8 cellular contexts compared by ENCODE assay signal in the genomic region with DNA sequence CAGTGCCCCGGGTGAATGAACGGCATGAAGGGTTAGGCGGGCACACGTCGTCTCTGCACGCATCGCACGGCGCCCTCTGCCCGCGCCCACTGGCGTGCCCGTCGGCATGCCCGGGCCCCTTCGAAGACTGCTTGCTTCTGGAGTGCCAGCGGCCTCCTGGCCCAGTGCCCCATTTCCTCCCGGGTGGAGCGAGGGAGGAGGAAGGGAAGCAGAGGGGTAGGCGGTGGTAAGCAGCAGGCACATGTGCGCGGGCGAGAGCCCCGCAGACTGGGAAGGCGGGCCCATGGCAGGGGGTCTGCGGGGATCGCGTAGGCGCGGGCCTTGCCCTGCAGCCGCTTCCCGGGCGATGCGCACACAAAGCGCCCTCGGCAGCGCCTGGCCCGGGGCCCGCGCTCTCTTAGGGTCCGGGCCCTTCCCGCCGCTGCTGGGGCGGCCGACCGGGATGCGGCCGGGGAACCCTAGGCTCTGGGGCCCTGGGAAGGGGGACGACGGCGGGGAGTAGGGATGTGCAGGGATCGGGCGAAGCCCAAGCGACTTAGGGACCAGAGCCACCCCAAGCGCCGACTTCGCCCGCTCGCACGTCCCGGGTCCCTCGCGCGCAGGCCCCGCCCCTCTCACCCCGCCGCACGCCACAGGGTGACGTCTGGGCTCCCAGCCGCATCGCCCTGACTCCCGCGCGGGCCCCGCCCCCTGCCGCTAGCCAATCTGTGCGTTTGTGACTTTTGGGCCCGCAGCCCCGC. TPM values are rescaled to one million over a fixed set of nuclear protein-coding genes. Genes with fewer than 3 reads are reported as not detected.
DNase-seq lines count a peak whose midpoint lies in the region; ATAC-seq and TF ChIP-seq lines count a peak whose summit lies in the region.

No MANE protein-coding gene starts in this region.

- ATAC-seq in GM19452 (IDR thresholded peaks at IDR 0.05; ENCODE audit: unreplicated experiment) (peak; percentile 7), HG02623 (IDR thresholded peaks at IDR 0.05; ENCODE audit: unreplicated experiment) (no peak)

- DNase-seq in COR-L47 (lab: John Stamatoyannopoulos, UW) (peak; percentile 29), fibroblast of mammary gland (ENCODE audit: low read depth) (peak; percentile 48), neural progenitor cell (ENCODE audit: low spot score) (no peak), NAMALWA (ENCODE audit: low spot score) (no peak)
- DNase-seq in Jurkat, Clone E6-1 (ENCODE audit: low read depth, low spot score), result no peak
- peak; percentile 64 for DNase-seq in activated T-cell treated with anti-CD3 and anti-CD28 coated beads, Interleukin-2, amount 50 U/mL, for 1 hour

- peaks cover 26% of the 10 kb centered on the region for H3F3A ChIP-seq in neural progenitor cell (ENCODE audit: low read depth)

- H3K9me3 ChIP-seq in neural progenitor cell (ENCODE audit: low read depth), result no peaks in the 10 kb centered on the region

- H3K36me3 Mint-ChIP-seq in neural progenitor cell, result peaks cover 2% of the 10 kb centered on the region

- peak overlapping the region; percentile 89 for H3K4me3 Mint-ChIP-seq in neural progenitor cell

- no peak for TF ChIP-seq CTCF in fibroblast of mammary gland (conservative IDR thresholded peaks at IDR 0.05; ENCODE audit: control insufficient read depth, insufficient read depth, low read depth, low read length)
- no peak for TF ChIP-seq CTCF in neural progenitor cell (IDR thresholded peaks at IDR 0.05)

- peaks cover 11% of the 10 kb centered on the region for H3K27me3 ChIP-seq in neural progenitor cell

- peak overlapping the region; percentile 80 for H3K4me2 ChIP-seq in neural progenitor cell

- H3K36me3 ChIP-seq in neural progenitor cell, result no peaks in the 10 kb centered on the region

- no peak overlapping the region for H3K27ac Mint-ChIP-seq in neural progenitor cell

- H3K27me3 Mint-ChIP-seq in neural progenitor cell (ENCODE audit: insufficient read depth, low read depth), result peaks cover 3% of the 10 kb centered on the region

- H3K27ac ChIP-seq in neural progenitor cell, result peak overlapping the region; percentile 97

- H3K4me1 ChIP-seq in neural progenitor cell, result peaks cover 4% of the 10 kb centered on the region

- H2AFZ ChIP-seq in neural progenitor cell (replicated peaks), result no peak overlapping the region

- H3K9me3 Mint-ChIP-seq in neural progenitor cell, result peaks cover 14% of the 10 kb centered on the region

- peak overlapping the region; percentile 57 for H3K4me3 ChIP-seq in Jurkat, Clone E6-1 (ENCODE audit: low read length)
- peak overlapping the region; percentile 22 for H3K4me3 ChIP-seq in fibroblast of mammary gland (ENCODE audit: control insufficient read depth, low read depth, low read length)
- peak overlapping the region; percentile 50 for H3K4me3 ChIP-seq in neural progenitor cell

- peak overlapping the region; percentile 71 for H3K9ac ChIP-seq in neural progenitor cell

- H3K79me2 ChIP-seq in neural progenitor cell (ENCODE audit: low read depth), result peaks cover 18% of the 10 kb centered on the region

- H4K20me1 ChIP-seq in neural progenitor cell (ENCODE audit: low read depth), result peaks cover 16% of the 10 kb centered on the region

- H3K4me1 Mint-ChIP-seq in neural progenitor cell, result peaks cover 17% of the 10 kb centered on the region

RNA-seq across cellular contexts. Expression of a gene that starts 0.9 kb away (rescaled TPM):
- polyA plus RNA-seq in Jurkat, Clone E6-1 (2012; ENCODE audit: insufficient read depth, insufficient read length), result 95.4 TPM
- 18.3 and 62.0 TPM in 2 replicates for total RNA-seq in neural progenitor cell (ENCODE audit: low replicate concordance)

RNA-seq across cellular contexts. Expression of a gene that starts 3.8 kb away (rescaled TPM):
- polyA plus RNA-seq in Jurkat, Clone E6-1 (2012; ENCODE audit: insufficient read depth, insufficient read length), result 361 TPM
- total RNA-seq in neural progenitor cell (ENCODE audit: low replicate concordance), result 189 and 559 TPM in 2 replicates

RNA-seq across cellular contexts. Expression of a gene that starts 19.9 kb away (rescaled TPM):
- 3,019 TPM for polyA plus RNA-seq in Jurkat, Clone E6-1 (2012; ENCODE audit: insufficient read depth, insufficient read length)
- 4,507 and 7,403 TPM in 2 replicates for total RNA-seq in neural progenitor cell (ENCODE audit: low replicate concordance)

RNA-seq across cellular contexts. Expression of a gene that starts 30.8 kb away (rescaled TPM):
- polyA plus RNA-seq in Jurkat, Clone E6-1 (2012; ENCODE audit: insufficient read depth, insufficient read length), result 3.9 TPM
- 14.2 and 27.2 TPM in 2 replicates for total RNA-seq in neural progenitor cell (ENCODE audit: low replicate concordance)

RNA-seq across cellular contexts. Expression of a gene that starts 33.1 kb away (rescaled TPM):
- polyA plus RNA-seq in Jurkat, Clone E6-1 (2012; ENCODE audit: insufficient read depth, insufficient read length), result 70.4 TPM
- 19.8 and 46.5 TPM in 2 replicates for total RNA-seq in neural progenitor cell (ENCODE audit: low replicate concordance)

Comparison
In these comparisons a context has a peak if more than half of its experiments do, and no peak if none do; other contexts are left out.
1. DNase-seq: peak in COR-L47 (single experiment), activated T-cell treated with anti-CD3 and anti-CD28 coated beads, Interleukin-2, amount 50 U/mL, for 1 hour (single experiment) and fibroblast of mammary gland (single experiment); none in Jurkat, Clone E6-1 (single experiment), neural progenitor cell (single experiment) and NAMALWA (single experiment).
2. Peak in every context shown above with its lines, with median percentiles within 50 percentile points of each other: H3K4me3 ChIP-seq.